ENCODE assay signal across 8 cellular contexts in the genomic region with DNA sequence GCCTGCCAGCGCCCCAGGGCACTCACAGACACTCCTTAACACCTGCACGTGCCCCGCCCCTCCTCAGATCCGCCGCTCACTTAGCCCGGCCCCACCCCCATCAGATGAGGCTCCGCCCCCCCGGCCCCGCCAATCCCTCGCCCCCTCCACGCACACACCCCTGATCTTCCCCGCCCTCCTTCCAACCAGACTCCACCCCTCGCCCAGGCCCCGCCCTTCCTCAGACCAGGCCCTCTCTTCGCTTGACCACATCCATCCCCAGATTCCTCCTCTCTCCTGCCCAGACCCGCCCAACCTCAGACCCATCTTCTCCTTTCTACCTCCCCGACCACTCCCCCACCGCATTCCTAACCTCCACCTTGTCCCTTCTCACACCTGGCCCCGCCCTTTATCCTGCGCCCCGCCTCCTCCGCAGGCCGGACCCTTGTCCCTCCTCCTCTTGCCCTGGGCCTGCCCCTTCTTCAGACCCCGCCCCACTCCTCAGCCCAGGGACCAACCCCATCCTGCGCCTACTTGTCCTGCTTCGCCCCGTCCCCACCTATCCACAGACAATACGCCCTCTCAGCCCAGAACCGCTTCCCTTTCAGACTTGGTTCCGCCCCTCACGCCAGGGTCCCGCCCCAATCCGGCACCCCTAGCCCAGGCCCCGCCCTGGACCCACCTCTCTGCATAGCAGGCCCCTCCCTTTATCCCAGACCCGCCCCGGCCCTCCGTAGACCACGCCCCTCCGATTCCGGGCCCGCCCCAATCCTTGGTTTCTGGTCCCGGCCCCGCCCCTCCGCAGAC. TPM values are rescaled to one million over a fixed set of nuclear protein-coding genes. Genes with fewer than 3 reads are reported as not detected.
A peak's percentile ranks its signal among the peaks of the same experiment; 100 is the strongest.
DNase-seq lines count a peak whose midpoint lies in the region; ATAC-seq and TF ChIP-seq lines count a peak whose summit lies in the region.

No MANE protein-coding gene starts in this region.

- no peaks in the 10 kb centered on the region for H3K9me3 ChIP-seq in thoracic aorta

- H3K27me3 ChIP-seq in thoracic aorta (replicated peaks; ENCODE audit: insufficient read depth), result no peaks in the 10 kb centered on the region

- H3K27ac Mint-ChIP-seq in activated naive CD8-positive, alpha-beta T cell treated with anti-CD3 and anti-CD28 coated beads for 36 hours, result peak overlapping the region; percentile 89
- H3K27ac Mint-ChIP-seq in osteocyte (ENCODE audit: unreplicated experiment), result peak overlapping the region; percentile 70

- no peaks in the 10 kb centered on the region for H3K36me3 Mint-ChIP-seq in activated naive CD8-positive, alpha-beta T cell treated with anti-CD3 and anti-CD28 coated beads for 36 hours
- no peaks in the 10 kb centered on the region for H3K36me3 Mint-ChIP-seq in osteocyte (ENCODE audit: unreplicated experiment)

- H3K4me3 ChIP-seq in thoracic aorta, result peak overlapping the region; percentile 95

- peak; percentile 82 for ATAC-seq in HG02623 (IDR thresholded peaks at IDR 0.05; ENCODE audit: unreplicated experiment)
- peak; percentile 98 for ATAC-seq in Right ventricle myocardium inferior
- peak; percentile 91 for ATAC-seq in thoracic aorta (ENCODE audit: insufficient number of reproducible peaks, low FRiP score, low read depth)

- no peaks in the 10 kb centered on the region for H3K9me3 Mint-ChIP-seq in activated naive CD8-positive, alpha-beta T cell treated with anti-CD3 and anti-CD28 coated beads for 36 hours
- H3K9me3 Mint-ChIP-seq in osteocyte (ENCODE audit: unreplicated experiment), result no peaks in the 10 kb centered on the region

- no peaks in the 10 kb centered on the region for H3K27me3 Mint-ChIP-seq in activated naive CD8-positive, alpha-beta T cell treated with anti-CD3 and anti-CD28 coated beads for 36 hours
- H3K27me3 Mint-ChIP-seq in osteocyte (ENCODE audit: unreplicated experiment), result peaks cover 5% of the 10 kb centered on the region

- no peaks in the 10 kb centered on the region for H3K36me3 ChIP-seq in thoracic aorta

- H3K4me1 ChIP-seq in thoracic aorta (ENCODE audit: control insufficient read depth in 1 of 2, low read depth in 2 of 2), result peaks cover 8 to 13% of the 10 kb centered on the region in 2 donors

- intact Hi-C loops in Right ventricle myocardium inferior (cut with DNase I), result no loop called here

- peak overlapping the region; percentile 89 for H3K4me3 Mint-ChIP-seq in activated naive CD8-positive, alpha-beta T cell treated with anti-CD3 and anti-CD28 coated beads for 36 hours
- peak overlapping the region; percentile 82 for H3K4me3 Mint-ChIP-seq in osteocyte (ENCODE audit: unreplicated experiment)

- peaks cover 18% of the 10 kb centered on the region for H3K4me1 Mint-ChIP-seq in activated naive CD8-positive, alpha-beta T cell treated with anti-CD3 and anti-CD28 coated beads for 36 hours
- peaks cover 14% of the 10 kb centered on the region for H3K4me1 Mint-ChIP-seq in osteocyte (ENCODE audit: unreplicated experiment)

- TF ChIP-seq CTCF in osteocyte (IDR thresholded peaks at IDR 0.05) (no peak), thoracic aorta (IDR thresholded peaks at IDR 0.05) (no peak)

- DNase-seq in GM04504 (ENCODE audit: low read depth) (peak; percentile 87), NCI-H1092 treated with DMSO at 0.1 percent for 48 hours (lab: John Stamatoyannopoulos, UW) (peak; percentile 92), SKM-1 treated with dmso at 0.1 percent for 144 hours (lab: John Stamatoyannopoulos, UW; ENCODE audit: unreplicated experiment) (peak; percentile 89), Right ventricle myocardium inferior (ENCODE audit: missing footprints) (peak; percentile 99), osteocyte (ENCODE audit: extremely low spot score, unreplicated experiment) (peak; percentile 100), thoracic aorta (ENCODE audit: low spot score) (peak; percentile 95)
- DNase-seq in activated naive CD8-positive, alpha-beta T cell treated with anti-CD3 and anti-CD28 coated beads for 36 hours, result peak; percentile 97

- H3K27ac ChIP-seq in thoracic aorta, result peak overlapping the region; percentile 53 to 81

RNA-seq across cellular contexts. Expression of gene KLHL26, which starts 0.5 kb away (rescaled TPM):
- 10 to 100 TPM; 15.8 to 16.1 TPM for total RNA-seq in activated naive CD8-positive, alpha-beta T cell treated with anti-CD3 and anti-CD28 coated beads for 36 hours
- total RNA-seq in Right ventricle myocardium inferior (6.6 TPM), osteocyte (12.4 and 13.2 TPM in 2 replicates), thoracic aorta (10 to 100 TPM; 11.2 to 24.5 TPM)

RNA-seq across cellular contexts. Expression of gene TMEM59L, which starts 23.7 kb away (rescaled TPM):
- total RNA-seq in activated naive CD8-positive, alpha-beta T cell treated with anti-CD3 and anti-CD28 coated beads for 36 hours, result not detected
- total RNA-seq in Right ventricle myocardium inferior (2.8 TPM), osteocyte (4.7 and 5.9 TPM in 2 replicates), thoracic aorta (1 to 10 TPM; 3.2 to 6.5 TPM)

RNA-seq across cellular contexts. Expression of gene CRLF1, which starts 29.8 kb away (rescaled TPM):
- total RNA-seq in activated naive CD8-positive, alpha-beta T cell treated with anti-CD3 and anti-CD28 coated beads for 36 hours, result not detected
- total RNA-seq in Right ventricle myocardium inferior, result 35.7 TPM
- total RNA-seq in osteocyte, result 17.0 and 18.7 TPM in 2 replicates
- 1,000 to 10,000 TPM in 1 of 2 donors, 10 to 100 TPM in 1; 85.9 to 1,063 TPM for total RNA-seq in thoracic aorta

RNA-seq across cellular contexts. Expression of gene CRTC1, which starts 47.1 kb away (rescaled TPM):
- 1 to 10 TPM; 5.1 TPM for total RNA-seq in activated naive CD8-positive, alpha-beta T cell treated with anti-CD3 and anti-CD28 coated beads for 36 hours
- total RNA-seq in Right ventricle myocardium inferior (10.3 TPM), osteocyte (24.0 and 25.7 TPM in 2 replicates), thoracic aorta (10 to 100 TPM in 1 of 2 donors, 1 to 10 TPM in 1; 8.7 to 11.2 TPM)

RNA-seq across cellular contexts. Expression of gene REX1BD, which starts 47.8 kb away (rescaled TPM):
- 10 to 100 TPM; 71.6 to 74.7 TPM for total RNA-seq in activated naive CD8-positive, alpha-beta T cell treated with anti-CD3 and anti-CD28 coated beads for 36 hours
- total RNA-seq in Right ventricle myocardium inferior (79.3 TPM), osteocyte (55.7 and 59.4 TPM in 2 replicates), thoracic aorta (10 to 100 TPM; 36.3 to 66.6 TPM)

Comparison
In these comparisons a context has a peak if more than half of its experiments do, and no peak if none do; other contexts are left out.
1. Peak in every context shown above with its lines: DNase-seq, ATAC-seq, H3K4me3 ChIP-seq and H3K27ac ChIP-seq.
2. RNA of gene CRLF1, which starts 29.8 kb away (total RNA-seq): 85.9 to 1,063 TPM in thoracic aorta, 35.7 TPM in Right ventricle myocardium inferior (single experiment) and 17.0 to 18.7 TPM in osteocyte; not detected in activated naive CD8-positive, alpha-beta T cell treated with anti-CD3 and anti-CD28 coated beads for 36 hours; every median in the first group is over 10 times any median in the second.